1 cellular context compared by ENCODE assay signal in genomic region chr1:209641216-209642181, GRCh38.
TF ChIP-seq lines count a peak whose summit lies in the region.

No MANE protein-coding gene starts in this region.

TF ChIP-seq in endothelial cell of umbilical vein, 7 proteins besides CTCF, POLR2A, EP300 and RAD21:
- no peak for TF ChIP-seq EZH2 (IDR thresholded peaks at IDR 0.05; ENCODE audit: borderline replicate concordance, low read depth, low read length, severe bottlenecking)
- no peak for TF ChIP-seq POLR2AphosphoS5 (IDR thresholded peaks at IDR 0.05; ENCODE audit: insufficient read depth, low read depth, low read length)
- TF ChIP-seq JUN (IDR thresholded peaks at IDR 0.05; ENCODE audit: borderline replicate concordance, insufficient read depth, insufficient read length, low read depth): no peak
- no peak for TF ChIP-seq MYC (IDR thresholded peaks at IDR 0.05; ENCODE audit: low read depth, low read length)
- TF ChIP-seq MAX (IDR thresholded peaks at IDR 0.05; ENCODE audit: insufficient read depth, insufficient read length): no peak
- no peak for TF ChIP-seq GATA2 (IDR thresholded peaks at IDR 0.05; ENCODE audit: insufficient read depth, insufficient read length, low read depth, low read length)
- no peak for TF ChIP-seq FOS (IDR thresholded peaks at IDR 0.05; ENCODE audit: borderline replicate concordance, insufficient read depth, low read length)
TF ChIP-seq in endothelial cell of umbilical vein: peak in this region for 0.
